Comparison of ENCODE assay signal across 1 cellular context in genomic region chr17:39246274-39246673, GRCh38.
TF ChIP-seq lines count a peak whose summit lies in the region.

No MANE protein-coding gene starts in this region.

TF ChIP-seq in IMR-90, 13 proteins besides CTCF, POLR2A, EP300 and RAD21:
- TF ChIP-seq RCOR1 (IDR thresholded peaks at IDR 0.05; ENCODE audit: insufficient replicate concordance, low read length) (no peak), ELK1 (IDR thresholded peaks at IDR 0.05; ENCODE audit: borderline replicate concordance, low read depth, low read length) (no peak), BHLHE40 (IDR thresholded peaks at IDR 0.05; ENCODE audit: low read depth, low read length) (no peak), MXI1 (IDR thresholded peaks at IDR 0.05; ENCODE audit: borderline replicate concordance, low read depth, low read length) (no peak), USF2 (IDR thresholded peaks at IDR 0.05; ENCODE audit: low read depth, low read length) (no peak), CHD1 (IDR thresholded peaks at IDR 0.05; ENCODE audit: low read depth, low read length) (no peak), CEBPB (IDR thresholded peaks at IDR 0.05; ENCODE audit: low read depth, low read length) (no peak), FOS (IDR thresholded peaks at IDR 0.05; ENCODE audit: low read depth, low read length) (no peak), RFX5 (IDR thresholded peaks at IDR 0.05; ENCODE audit: low read depth, low read length) (no peak), MAZ (IDR thresholded peaks at IDR 0.05; ENCODE audit: borderline replicate concordance, low read depth, low read length) (no peak), MAFK (IDR thresholded peaks at IDR 0.05; ENCODE audit: low read depth, low read length) (no peak), SMC3 (IDR thresholded peaks at IDR 0.05; ENCODE audit: low read depth, low read length) (no peak), NFE2L2 (IDR thresholded peaks at IDR 0.05; ENCODE audit: low read depth, low read length) (no peak)
